In the genomic region with DNA sequence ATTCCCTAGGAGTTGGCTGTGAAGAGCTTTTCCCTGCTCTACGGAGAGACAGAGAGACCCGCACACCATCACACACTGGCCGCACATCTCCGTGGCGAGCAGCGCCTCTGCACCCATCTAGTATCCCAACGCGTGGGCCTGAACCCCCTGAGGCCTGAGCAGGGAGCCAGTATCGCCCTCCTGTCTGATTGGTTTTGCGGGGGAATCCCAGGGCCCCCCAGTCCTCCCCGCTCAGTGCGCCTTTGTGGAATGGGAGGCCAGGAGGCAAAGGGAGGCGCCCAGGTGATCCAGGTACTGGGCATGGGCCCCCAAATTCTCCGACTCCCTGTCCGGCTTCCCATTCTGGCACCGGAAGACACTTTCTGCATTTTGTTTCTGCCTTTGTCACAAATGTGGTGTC, we compare ENCODE assay signal across 17 cellular contexts.
"Had no signal": no experiment of that assay in that cellular context is flagged by ENCODE, and none has a peak within 500 bp of the region (broad histone marks: within the 10 kb centered on the region; RNA-seq: fewer than 3 reads in every experiment).

No MANE protein-coding gene starts in this region.

- H2AFZ ChIP-seq: hepatocyte had no signal

- DNase-seq: heart right ventricle; left ventricle myocardium inferior; occipital lobe; ovary; right cardiac atrium; small intestine; spleen; stimulated activated CD4-positive, alpha-beta T cell treated with anti-CD3 and anti-CD28 coated beads, Interleukin-2, amount 100 ng/mL, for 48 hours; stimulated activated CD4-positive, alpha-beta T cell treated with anti-CD3 and anti-CD28 coated beads, Interleukin-4, amount 100 ng/mL, for 4 hours; stimulated activated CD8-positive, alpha-beta memory T cell treated with anti-CD3 and anti-CD28 coated beads, Interleukin-4, amount 100 ng/mL, for 48 hours; stimulated activated naive CD4-positive, alpha-beta T cell treated with Interleukin-2 at 50 U/mL for 16 hours; stimulated activated naive CD8-positive, alpha-beta T cell treated with anti-CD3 and anti-CD28 coated beads, Interleukin-15, amount 100 ng/mL, for 72 hours had no signal

- H3K27ac ChIP-seq: heart right ventricle, hepatocyte, left ventricle myocardium inferior, neutrophil, ovary, prostate gland, spleen, tibial nerve, vagina had no signal

- H3K9me3 ChIP-seq: heart right ventricle, left ventricle myocardium inferior, neutrophil, ovary, prostate gland, tibial nerve, vagina had no signal

- H3K36me3 ChIP-seq: heart right ventricle, left ventricle myocardium inferior, neutrophil, ovary, prostate gland, spleen, tibial nerve, vagina had no signal

- H3K4me2 ChIP-seq: hepatocyte had no signal

- H3K4me3 ChIP-seq: heart right ventricle, hepatocyte, left ventricle myocardium inferior, ovary, prostate gland, spleen, tibial nerve, vagina had no signal

- H3K79me2 ChIP-seq: hepatocyte had no signal

- H3K4me1 ChIP-seq: heart right ventricle, left ventricle myocardium inferior, prostate gland, spleen, tibial nerve, vagina had no signal

- H3K27me3 ChIP-seq: hepatocyte, neutrophil, ovary, tibial nerve, vagina had no signal
